Comparison of ENCODE assay signal across 33 cellular contexts in the genomic region with DNA sequence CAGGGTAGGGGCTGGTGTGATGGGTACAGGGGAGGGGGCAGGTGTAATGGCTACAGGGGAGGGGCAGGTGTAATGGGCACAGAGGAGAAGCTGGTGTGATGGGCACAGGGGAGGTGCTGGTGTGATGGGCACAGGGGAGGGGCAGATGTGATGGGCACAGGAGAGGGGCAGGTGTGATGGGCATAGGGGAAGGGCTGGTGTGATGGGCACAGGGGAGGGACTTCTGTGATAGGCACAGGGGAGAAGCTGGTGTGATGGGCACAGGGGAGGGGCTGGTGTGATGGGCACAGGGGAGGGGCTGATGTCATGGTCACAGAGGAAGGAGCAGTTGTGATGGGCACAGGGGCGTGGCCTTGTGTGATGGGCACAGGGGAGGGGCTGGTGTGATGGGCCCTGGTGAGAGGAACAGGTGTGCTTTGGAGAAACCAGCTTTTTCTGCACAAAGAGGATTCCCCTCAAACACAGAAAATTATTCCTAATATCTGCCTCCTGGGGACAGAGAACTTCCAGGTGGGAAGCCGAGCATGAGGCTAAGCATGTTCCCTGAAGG. TPM values are rescaled to one million over a fixed set of nuclear protein-coding genes. Genes with fewer than 3 reads are reported as not detected.
"Had no signal": no experiment of that assay in that cellular context is flagged by ENCODE, and none has a peak within 500 bp of the region (broad histone marks: within the 10 kb centered on the region; RNA-seq: fewer than 3 reads in every experiment).

No MANE protein-coding gene starts in this region.

- H3K9ac ChIP-seq: neural progenitor cell had no signal

- ATAC-seq: esophagus mucosa; gastrocnemius medialis; left lung; naive thymus-derived CD4-positive, alpha-beta T cell; sciatic nerve; stimulated activated effector memory CD8-positive, alpha-beta T cell treated with anti-CD3 and anti-CD28 coated beads, Interleukin-12 subunit alpha, Interleukin-12 subunit beta, amount 100 ng/mL, for 72 hours had no signal

- H3K4me2 ChIP-seq: neural progenitor cell, smooth muscle cell had no signal

- H3K27me3 ChIP-seq: right atrium auricular region, thyroid gland had no signal

- H3K36me3 ChIP-seq: gastrocnemius medialis, left lung, neural progenitor cell, prostate gland, right atrium auricular region, stomach, thyroid gland had no signal

- H3K4me3 ChIP-seq: gastrocnemius medialis, left lung, neural progenitor cell, prostate gland, right atrium auricular region, smooth muscle cell, stomach, thyroid gland had no signal

- H3K4me3 Mint-ChIP-seq: dendritic cell treated with granulocyte-macrophage colony-stimulating factor and Interleukin-4, amounts not matched to agents 40 ng/mL and 50 ng/mL, for 4 days; endodermal cell; naive thymus-derived CD4-positive, alpha-beta T cell; nephron; neural progenitor cell; stimulated activated effector memory CD8-positive, alpha-beta T cell treated with anti-CD3 and anti-CD28 coated beads, Interleukin-12 subunit alpha, Interleukin-12 subunit beta, amount 100 ng/mL, for 72 hours; type B pancreatic cell had no signal

- DNase-seq: effector CD8-positive, alpha-beta T cell; endodermal cell; foreskin fibroblast; gastrocnemius medialis; kidney; left lung; mesenchymal stem cell; midbrain; nucleus accumbens; stimulated activated CD4-positive, alpha-beta T cell treated with anti-CD3 and anti-CD28 coated beads, Interleukin-12 subunit alpha, Interleukin-12 subunit beta, amount 100 ng/mL, for 4 hours; stimulated activated CD4-positive, alpha-beta T cell treated with anti-CD3 and anti-CD28 coated beads, Interleukin-1b, Interleukin-23, amount 100 ng/mL, for 48 hours; stimulated activated CD4-positive, alpha-beta T cell treated with anti-CD3 and anti-CD28 coated beads, Interleukin-4, amount 100 ng/mL, for 1 hour; stimulated activated naive CD4-positive, alpha-beta T cell treated with Interleukin-2 at 50 U/mL for 16 hours; stomach; thyroid gland had no signal

- H3K9me3 ChIP-seq: gastrocnemius medialis, left lung, prostate gland, right atrium auricular region, stomach, thyroid gland had no signal

- H3K4me1 Mint-ChIP-seq: nephron, neural progenitor cell had no signal

- H3K4me1 ChIP-seq: gastrocnemius medialis, left lung, neural progenitor cell, prostate gland, right atrium auricular region, stomach, thyroid gland had no signal

- H3K27ac ChIP-seq: epithelial cell of prostate, gastrocnemius medialis, left lung, neural progenitor cell, prostate gland, right atrium auricular region, stomach, thyroid gland had no signal

- H3K27ac Mint-ChIP-seq: dendritic cell treated with granulocyte-macrophage colony-stimulating factor and Interleukin-4, amounts not matched to agents 40 ng/mL and 50 ng/mL, for 4 days; endodermal cell; naive thymus-derived CD4-positive, alpha-beta T cell; nephron; neural progenitor cell; stimulated activated effector memory CD8-positive, alpha-beta T cell treated with anti-CD3 and anti-CD28 coated beads, Interleukin-12 subunit alpha, Interleukin-12 subunit beta, amount 100 ng/mL, for 72 hours; type B pancreatic cell had no signal

- H3K36me3 Mint-ChIP-seq: naive thymus-derived CD4-positive, alpha-beta T cell; neural progenitor cell; stimulated activated effector memory CD8-positive, alpha-beta T cell treated with anti-CD3 and anti-CD28 coated beads, Interleukin-12 subunit alpha, Interleukin-12 subunit beta, amount 100 ng/mL, for 72 hours; type B pancreatic cell had no signal

- H3K9me3 Mint-ChIP-seq: dendritic cell treated with granulocyte-macrophage colony-stimulating factor and Interleukin-4, amounts not matched to agents 40 ng/mL and 50 ng/mL, for 4 days; endodermal cell; naive thymus-derived CD4-positive, alpha-beta T cell; nephron; neural progenitor cell; stimulated activated effector memory CD8-positive, alpha-beta T cell treated with anti-CD3 and anti-CD28 coated beads, Interleukin-12 subunit alpha, Interleukin-12 subunit beta, amount 100 ng/mL, for 72 hours; type B pancreatic cell had no signal

RNA-seq across cellular contexts. Expression of a gene that starts 41.6 kb away (rescaled TPM):
- total RNA-seq: esophagus mucosa, gastrocnemius medialis, glomerular endothelial cell, kidney, left lung, lower leg skin, lung microvascular endothelial cell, osteocyte, prostate gland, right atrium auricular region, sciatic nerve, smooth muscle cell, stomach, subcutaneous adipose tissue, thyroid gland, urinary bladder had no signal
- polyA plus RNA-seq: naive thymus-derived CD4-positive, alpha-beta T cell; smooth muscle cell; stomach; urinary bladder had no signal
